19 cellular contexts compared by ENCODE assay signal in genomic region chr2:47872941-47873340, GRCh38.
"Had no signal": no experiment of that assay in that cellular context is flagged by ENCODE, and none has a peak within 500 bp of the region (broad histone marks: within the 10 kb centered on the region; RNA-seq: fewer than 3 reads in every experiment).

No MANE protein-coding gene starts in this region.

- H3K27me3 ChIP-seq: foreskin keratinocyte, pancreas, suprapubic skin, tibial nerve had no signal

- ATAC-seq: activated T-cell treated with anti-CD3 and anti-CD28 coated beads, Interleukin-2, amount 50 U/mL, for 4 hours; foreskin keratinocyte; left lobe of liver; pancreas; psoas muscle; right cardiac atrium had no signal

- H3K9me3 Mint-ChIP-seq: activated T-cell treated with anti-CD3 and anti-CD28 coated beads, Interleukin-2, amount 50 U/mL, for 4 hours; nephron; stimulated activated naive CD8-positive, alpha-beta T cell treated with anti-CD3 and anti-CD28 coated beads, Interleukin-15, Interleukin-2, amounts not matched to agents 100 ng/mL and 50 ng/mL, for 24 hours had no signal

- H3K36me3 ChIP-seq: pancreas, suprapubic skin had no signal

- H3K27ac ChIP-seq: foreskin keratinocyte, pancreas, psoas muscle, suprapubic skin, tibial nerve had no signal

- H3K4me3 ChIP-seq: lung, pancreas, psoas muscle, suprapubic skin, tibial nerve had no signal

- DNase-seq: activated effector memory CD4-positive, alpha-beta T cell treated with anti-CD3 and anti-CD28 coated beads, Interleukin-2, amount 50 U/mL, for 16 hours; activated T-cell treated with anti-CD3 and anti-CD28 coated beads, Interleukin-2, amount 50 U/mL, for 4 hours; amygdala; erythroblast; foreskin keratinocyte; pancreas; psoas muscle; right cardiac atrium; stimulated activated CD4-positive, alpha-beta T cell treated with anti-CD3 and anti-CD28 coated beads, Interleukin-4, amount 100 ng/mL, for 24 hours; T-helper 9 cell had no signal

- FAIRE-seq: bronchial epithelial cell, pancreas, urothelium cell line had no signal

- H3K27me3 Mint-ChIP-seq: activated naive CD8-positive, alpha-beta T cell; stimulated activated naive CD8-positive, alpha-beta T cell treated with anti-CD3 and anti-CD28 coated beads, Interleukin-15, Interleukin-2, amounts not matched to agents 100 ng/mL and 50 ng/mL, for 24 hours had no signal

- H3K27ac Mint-ChIP-seq: nephron had no signal

- H3K4me3 Mint-ChIP-seq: activated naive CD8-positive, alpha-beta T cell; activated T-cell treated with anti-CD3 and anti-CD28 coated beads, Interleukin-2, amount 50 U/mL, for 4 hours; nephron; stimulated activated naive CD8-positive, alpha-beta T cell treated with anti-CD3 and anti-CD28 coated beads, Interleukin-15, Interleukin-2, amounts not matched to agents 100 ng/mL and 50 ng/mL, for 24 hours had no signal

- H3K9me3 ChIP-seq: pancreas, psoas muscle, suprapubic skin, tibial nerve had no signal
